19 cellular contexts compared by ENCODE assay signal in the genomic region with DNA sequence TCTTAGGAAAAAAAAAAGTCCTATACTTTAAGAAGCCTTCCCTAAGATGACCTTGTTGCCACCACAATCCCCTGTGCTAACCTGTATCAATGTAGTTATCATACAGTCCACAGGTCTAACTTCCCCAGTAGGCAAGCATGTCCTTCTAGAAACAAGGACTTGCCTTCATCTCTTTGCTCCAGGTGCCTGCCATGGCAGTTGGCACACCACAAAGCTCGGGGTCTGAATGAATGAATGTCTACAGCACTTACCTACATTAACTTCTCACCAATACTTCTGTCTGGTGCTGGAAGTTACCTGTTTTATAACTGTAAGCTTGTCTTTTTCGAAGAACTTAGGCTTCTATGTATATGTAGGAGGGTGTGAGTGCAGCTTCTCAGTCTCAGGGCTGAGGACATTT. TPM values are rescaled to one million over a fixed set of nuclear protein-coding genes. Genes with fewer than 3 reads are reported as not detected.
A peak's percentile ranks its signal among the peaks of the same experiment; 100 is the strongest.
DNase-seq lines count a peak whose midpoint lies in the region; ATAC-seq and TF ChIP-seq lines count a peak whose summit lies in the region.
"Had no signal": no experiment of that assay in that cellular context is flagged by ENCODE, and none has a peak within 500 bp of the region (broad histone marks: within the 10 kb centered on the region; RNA-seq: fewer than 3 reads in every experiment).

No MANE protein-coding gene starts in this region.

- no peak for ATAC-seq in lower lobe of right lung

- 86 to 95% (median 87%) methylated on average over 2 of the region's 2 CpGs for WGBS in stomach, 5 donors

- peak overlapping the region; percentile 85 for H3K27ac ChIP-seq in lower lobe of right lung
- peak overlapping the region in 4 of 5 donors; percentile 58 to 80 (median 74) for H3K27ac ChIP-seq in stomach
- H3K27ac ChIP-seq: GM23248, prostate gland had no signal

- H3K4me3 Mint-ChIP-seq in brain = no peak overlapping the region
- H3K4me3 Mint-ChIP-seq: immature natural killer cell had no signal

- no peak for TF ChIP-seq CTCF in brain (conservative IDR thresholded peaks at IDR 0.05)
- no peak for TF ChIP-seq CTCF in lower lobe of right lung (IDR thresholded peaks at IDR 0.05)
- no peak for TF ChIP-seq CTCF in stomach (IDR thresholded peaks at IDR 0.05)

- TF ChIP-seq EP300 in stomach (IDR thresholded peaks at IDR 0.05) = no peak

- H3K4me1 ChIP-seq in lower lobe of right lung = peaks cover 35% of the 10 kb centered on the region
- peaks cover 12 to 37% (median 24%) of the 10 kb centered on the region in 4 donors for H3K4me1 ChIP-seq in stomach
- H3K4me1 ChIP-seq: prostate gland had no signal

- DNase-seq in G401 (ENCODE audit: low spot score) (peak; percentile 11), lower lobe of right lung (no peak), stomach (no peak), D341Med (ENCODE audit: low spot score) (no peak), mesenteric fat pad (ENCODE audit: low spot score) (no peak), HPDE6-E6E7 (ENCODE audit: extremely low spot score) (no peak), SHP77 treated with DMSO at 0.1 percent for 48 hours (lab: John Stamatoyannopoulos, UW) (no peak)
- DNase-seq: activated CD4-positive, alpha-beta T cell treated with anti-CD3 and anti-CD28 coated beads for 48 hours; activated naive CD4-positive, alpha-beta T cell treated with Interleukin-2 at 50 U/mL for 16 hours; GM23248; immature natural killer cell; Karpas-422; NCI-H1048; stimulated activated CD8-positive, alpha-beta memory T cell treated with anti-CD3 and anti-CD28 coated beads, Interleukin-4, amount 100 ng/mL, for 48 hours had no signal

- no peak for TF ChIP-seq POLR2A in stomach (IDR thresholded peaks at IDR 0.05)

- intact Hi-C loops in lower lobe of right lung (cut with DNase I) = no loop called here
- intact Hi-C loops in stomach (cut with DNase I; ENCODE audit: low total_unique reads) = no loop called here

- peaks cover 46% of the 10 kb centered on the region for H3K4me1 Mint-ChIP-seq in brain

- in situ Hi-C loops in G401 (cut with HindIII; ENCODE audit: low sequenced_read_pairs) = no loop called here

- no peaks in the 10 kb centered on the region for H3K27me3 ChIP-seq in lower lobe of right lung (ENCODE audit: low read depth)
- H3K27me3 ChIP-seq in stomach = no peaks in the 10 kb centered on the region
- H3K27me3 ChIP-seq: ascending aorta had no signal

- H3K4me3 ChIP-seq in lower lobe of right lung (no peak overlapping the region), stomach (no peak overlapping the region)
- H3K4me3 ChIP-seq: ascending aorta, GM23248, prostate gland, smooth muscle cell, thoracic aorta had no signal

- no peaks in the 10 kb centered on the region for H3K9me3 ChIP-seq in lower lobe of right lung
- H3K9me3 ChIP-seq in stomach = no peaks in the 10 kb centered on the region
- H3K9me3 ChIP-seq: ascending aorta, prostate gland, thoracic aorta had no signal

- H3K36me3 Mint-ChIP-seq in brain = peaks cover 4% of the 10 kb centered on the region
- H3K36me3 Mint-ChIP-seq: immature natural killer cell had no signal

- no peaks in the 10 kb centered on the region for H3K36me3 ChIP-seq in lower lobe of right lung
- H3K36me3 ChIP-seq in stomach = no peaks in the 10 kb centered on the region
- H3K36me3 ChIP-seq: ascending aorta, prostate gland, thoracic aorta had no signal

- H3K9me3 Mint-ChIP-seq in brain = no peaks in the 10 kb centered on the region
- H3K9me3 Mint-ChIP-seq: immature natural killer cell had no signal

- H3K27me3 Mint-ChIP-seq in brain = no peaks in the 10 kb centered on the region

- peak overlapping the region in 3 of 5 experiments; percentile 90 to 96 (median 93) for H3K27ac Mint-ChIP-seq in brain

RNA-seq across cellular contexts. Expression of gene CLPB, which starts 23.4 kb away (rescaled TPM):
- 35.5 and 56.5 TPM in 2 replicates for total RNA-seq in G401 (2014; rRNA removed; shearing (Covaris generic))
- polyA plus RNA-seq in brain (ENCODE audit: insufficient read depth, low read depth, low replicate concordance) (28.6 TPM), stomach (1 to 10 TPM; 2.6 to 8.0 (median 6.6) TPM)
- total RNA-seq in lower lobe of right lung (25.7 TPM), stomach (10 to 100 TPM; 16.1 to 96.9 (median 20.3) TPM), mesenteric fat pad (25.3 TPM)
